Comparison of ENCODE assay signal across 11 cellular contexts in genomic region chr2:102620367-102620766, GRCh38. TPM values are rescaled to one million over a fixed set of nuclear protein-coding genes. Genes with fewer than 3 reads are reported as not detected.
DNase-seq lines count a peak whose midpoint lies in the region; ATAC-seq and TF ChIP-seq lines count a peak whose summit lies in the region.
"Had no signal": no experiment of that assay in that cellular context is flagged by ENCODE, and none has a peak within 500 bp of the region (broad histone marks: within the 10 kb centered on the region; RNA-seq: fewer than 3 reads in every experiment).

No MANE protein-coding gene starts in this region.

- in situ Hi-C loops in G401 (cut with HindIII; ENCODE audit: low sequenced_read_pairs): no loop called here

- H3K4me3 Mint-ChIP-seq in activated T-helper 17 cell treated with anti-CD3 and anti-CD28 coated beads, Interleukin-2, amount 50 U/mL, for 72 hours: peak overlapping the region; percentile 50

- H3K36me3 ChIP-seq in OCI-LY7 (ENCODE audit: insufficient read depth, low read length): no peaks in the 10 kb centered on the region
- no peaks in the 10 kb centered on the region for H3K36me3 ChIP-seq in ascending aorta
- H3K36me3 ChIP-seq: thoracic aorta had no signal

- H3K27ac ChIP-seq in OCI-LY7 (ENCODE audit: low read depth, low read length, poor library complexity, severe bottlenecking) (no peak overlapping the region), ascending aorta (no peak overlapping the region)
- H3K27ac ChIP-seq: GM23248, thoracic aorta had no signal

- H3K27ac Mint-ChIP-seq in activated T-helper 17 cell treated with anti-CD3 and anti-CD28 coated beads, Interleukin-2, amount 50 U/mL, for 72 hours: no peak overlapping the region

- peaks cover 4% of the 10 kb centered on the region for H3K4me1 Mint-ChIP-seq in activated T-helper 17 cell treated with anti-CD3 and anti-CD28 coated beads, Interleukin-2, amount 50 U/mL, for 72 hours

- H3K9me3 Mint-ChIP-seq in activated T-helper 17 cell treated with anti-CD3 and anti-CD28 coated beads, Interleukin-2, amount 50 U/mL, for 72 hours: no peaks in the 10 kb centered on the region

- no peaks in the 10 kb centered on the region for H4K20me1 ChIP-seq in OCI-LY7 (ENCODE audit: insufficient read depth, low read length)

- no peak for TF ChIP-seq CTCF in GM12865 (IDR thresholded peaks at IDR 0.05; ENCODE audit: insufficient read depth, low read depth, low read length, missing control alignments)
- no peak for TF ChIP-seq CTCF in OCI-LY7 (conservative IDR thresholded peaks at IDR 0.05; ENCODE audit: low read length)
- TF ChIP-seq CTCF in ascending aorta (IDR thresholded peaks at IDR 0.05): no peak

- H3K79me2 ChIP-seq in OCI-LY7 (ENCODE audit: insufficient read depth, low read depth, low read length): no peaks in the 10 kb centered on the region

- H3K4me1 ChIP-seq in OCI-LY7 (ENCODE audit: insufficient read depth, low read length, poor library complexity, severe bottlenecking): no peaks in the 10 kb centered on the region
- H3K4me1 ChIP-seq in ascending aorta: peaks cover 0 to 8% of the 10 kb centered on the region in 2 donors

- no peak overlapping the region for H2AFZ ChIP-seq in OCI-LY7 (ENCODE audit: low read length)
- H2AFZ ChIP-seq: GM23248 had no signal

- POLR2A ChIA-PET in OCI-LY7 (lab: Charles Lee): no interaction called here

- CTCF ChIA-PET in OCI-LY7 (lab: Charles Lee; ENCODE audit: unreplicated experiment): no interaction called here

- H3K36me3 Mint-ChIP-seq in activated T-helper 17 cell treated with anti-CD3 and anti-CD28 coated beads, Interleukin-2, amount 50 U/mL, for 72 hours (ENCODE audit: low read depth): no peaks in the 10 kb centered on the region

- H3K9me3 ChIP-seq in OCI-LY7 (ENCODE audit: low read length): no peaks in the 10 kb centered on the region
- no peaks in the 10 kb centered on the region for H3K9me3 ChIP-seq in ascending aorta
- H3K9me3 ChIP-seq: thoracic aorta had no signal

- H3K27me3 ChIP-seq in ascending aorta: no peaks in the 10 kb centered on the region

- no peaks in the 10 kb centered on the region for H3K9me2 ChIP-seq in OCI-LY7 (ENCODE audit: insufficient read depth, low read length)

- H3K27me3 Mint-ChIP-seq in activated T-helper 17 cell treated with anti-CD3 and anti-CD28 coated beads, Interleukin-2, amount 50 U/mL, for 72 hours: peaks cover 62% of the 10 kb centered on the region

- DNase-seq in 8988T: peak; percentile 21
- DNase-seq in GM12865 (ENCODE audit: low read depth): peak; percentile 24
- peak; percentile 34 for DNase-seq in mucosa of gallbladder (ENCODE audit: low spot score)
- DNase-seq in G401 (ENCODE audit: low spot score): no peak
- no peak for DNase-seq in SKM-1 treated with dmso at 0.1 percent for 144 hours (lab: John Stamatoyannopoulos, UW; ENCODE audit: unreplicated experiment)
- no peak for DNase-seq in OCI-LY7 (ENCODE audit: low spot score)
- DNase-seq in ascending aorta (ENCODE audit: low spot score in 2 of 2): no peak
- DNase-seq: GM23248, NCI-H226 had no signal

- no peak overlapping the region for H3K4me2 ChIP-seq in OCI-LY7 (ENCODE audit: low read length)

- BruUV-seq in OCI-LY7 (replicated peaks; lab: Mats Ljungman, UMichigan): no TSS peak

- intact Hi-C loops in OCI-LY7 (cut with micrococcal nuclease; ENCODE audit: unreplicated experiment) (no loop called here), ascending aorta (cut with DNase I) (no loop called here)

- no peak for ATAC-seq in activated T-helper 17 cell treated with anti-CD3 and anti-CD28 coated beads, Interleukin-2, amount 50 U/mL, for 72 hours (replicated peaks)

- peak overlapping the region; percentile 51 for H3K4me3 ChIP-seq in GM12865 (ENCODE audit: low read depth, low read length)
- no peak overlapping the region for H3K4me3 ChIP-seq in OCI-LY7 (ENCODE audit: low read depth, low read length, poor library complexity, severe bottlenecking)
- no peak overlapping the region for H3K4me3 ChIP-seq in ascending aorta
- H3K4me3 ChIP-seq: GM23248 had no signal

RNA-seq across cellular contexts. Expression of gene SLC9A2, which starts 1.0 kb away (rescaled TPM):
- total RNA-seq in activated T-helper 17 cell treated with anti-CD3 and anti-CD28 coated beads, Interleukin-2, amount 50 U/mL, for 72 hours: not detected
- total RNA-seq in mucosa of gallbladder (19.9 TPM), OCI-LY7 (2022) (not detected in 2 replicates), ascending aorta (not detected)
- total RNA-seq in G401 (2014; rRNA removed; shearing (Covaris generic)): not detected in 2 replicates
- not detected in 2 replicates for total RNA-seq in OCI-LY7 (2014; rRNA removed; shearing (Covaris generic))
- total RNA-seq: GM23248 had no signal

Comparison
In these comparisons a context has a peak if more than half of its experiments do, and no peak if none do; other contexts are left out.
1. DNase-seq: peak in 8988T (single experiment), GM12865 (single experiment) and mucosa of gallbladder (single experiment); none in G401 (single experiment), SKM-1 treated with dmso at 0.1 percent for 144 hours (single experiment), OCI-LY7 (single experiment) and ascending aorta (0 of 2).
2. RNA of gene SLC9A2, which starts 1.0 kb away (total RNA-seq): 19.9 TPM in mucosa of gallbladder (single experiment); not detected in activated T-helper 17 cell treated with anti-CD3 and anti-CD28 coated beads, Interleukin-2, amount 50 U/mL, for 72 hours, not detected in G401, not detected in OCI-LY7 and not detected in ascending aorta (single experiment); every median in the first group is over 10 times any median in the second.